18 cellular contexts compared by ENCODE assay signal in the genomic region with DNA sequence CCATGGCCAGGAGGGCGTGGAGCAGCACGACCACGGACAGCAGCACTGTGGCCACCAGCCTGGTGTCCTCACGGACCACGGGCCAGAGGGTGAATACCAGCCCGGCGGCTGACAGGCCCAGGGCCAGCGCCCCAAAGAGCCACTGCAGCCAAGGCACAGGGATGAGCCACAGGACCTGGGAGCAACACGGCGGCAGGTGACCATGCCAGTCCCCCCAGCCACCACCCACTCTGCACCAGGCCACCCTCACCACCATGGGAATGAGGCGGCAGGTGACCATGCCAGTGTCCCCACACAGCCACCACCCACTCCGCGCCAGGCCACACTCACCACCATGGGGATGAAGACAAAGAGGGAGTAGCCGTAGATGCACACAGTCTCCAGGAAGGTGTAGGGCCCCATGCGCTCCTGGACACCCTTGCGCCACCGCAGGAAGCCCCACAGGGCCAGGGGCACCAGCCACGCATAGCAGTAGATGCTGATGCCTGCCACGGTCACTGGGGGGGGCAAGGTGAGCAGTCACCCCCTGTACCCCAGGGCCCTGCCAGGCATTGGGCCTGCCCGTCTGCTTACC. TPM values are rescaled to one million over a fixed set of nuclear protein-coding genes. Genes with fewer than 3 reads are reported as not detected.
DNase-seq lines count a peak whose midpoint lies in the region; ATAC-seq, FAIRE-seq and TF ChIP-seq lines count a peak whose summit lies in the region.
"Had no signal": no experiment of that assay in that cellular context is flagged by ENCODE, and none has a peak within 500 bp of the region (broad histone marks: within the 10 kb centered on the region; RNA-seq: fewer than 3 reads in every experiment).

No MANE protein-coding gene starts in this region.

- H3K36me3 ChIP-seq in HCT116 (ENCODE audit: control insufficient read depth in 1 of 2, insufficient read depth in 2 of 2, low read length in 2 of 2), result peaks cover 12 to 21% of the 10 kb centered on the region in 2 experiments; a peak in 3 of 4 replicates
- peaks cover 3 to 27% of the 10 kb centered on the region in 2 experiments; a peak in 3 of 4 replicates for H3K36me3 ChIP-seq in GM12878 (ENCODE audit: control insufficient read depth in 2 of 2, insufficient read depth in 2 of 2, low read length in 1 of 2)
- peaks cover 53% of the 10 kb centered on the region for H3K36me3 ChIP-seq in osteoblast (ENCODE audit: insufficient read depth, low read length)
- peaks cover 63% of the 10 kb centered on the region for H3K36me3 ChIP-seq in left ventricle myocardium inferior

- H3K4me1 ChIP-seq in HCT116 (ENCODE audit: control insufficient read depth in 1 of 2, insufficient read depth in 2 of 2, low read length in 2 of 2) (peaks cover 5 to 8% of the 10 kb centered on the region in 2 experiments), GM12878 (ENCODE audit: control insufficient read depth, insufficient read depth, low read length) (peaks cover 7% of the 10 kb centered on the region), osteoblast (ENCODE audit: insufficient read depth, low read length) (peaks cover 9% of the 10 kb centered on the region), left ventricle myocardium inferior (peaks cover 22% of the 10 kb centered on the region)

- RAD21 ChIA-PET in HCT116 (lab: Charles Lee; ENCODE audit: low non-redundant PET in 1 of 2, low total read pairs in 2 of 2, uncharacterized antibody in 2 of 2, unreplicated experiment in 2 of 2) (no interaction called here), GM12878 (lab: Charles Lee; ENCODE audit: unreplicated experiment) (no interaction called here)

- in situ Hi-C loops in GM12878 (cut with MboI), result no loop called here

- H2AFZ ChIP-seq in HCT116 (ENCODE audit: low read depth, low read length, poor library complexity, severe bottlenecking) (no peak overlapping the region), GM12878 (ENCODE audit: control insufficient read depth, low read depth, low read length) (no peak overlapping the region), osteoblast (ENCODE audit: low read length) (no peak overlapping the region)

- H3K4me3 ChIP-seq in HCT116 (replicated peaks in 1 of 2; ENCODE audit: low read depth in 1 of 2, low read length in 2 of 2) (no peak overlapping the region), GM12878 (no peak overlapping the region), osteoblast (ENCODE audit: insufficient read depth, low read length) (no peak overlapping the region), left ventricle myocardium inferior (no peak overlapping the region)
- H3K4me3 ChIP-seq: MG63 had no signal

- peaks cover 13% of the 10 kb centered on the region for H3K79me2 ChIP-seq in HCT116 (ENCODE audit: insufficient read depth, low read length)
- peaks cover 7% of the 10 kb centered on the region for H3K79me2 ChIP-seq in GM12878 (ENCODE audit: control insufficient read depth, insufficient read depth, low read length)
- peaks cover 28% of the 10 kb centered on the region for H3K79me2 ChIP-seq in osteoblast (ENCODE audit: insufficient read depth, low read length)

- ATAC-seq in HCT116, result no peak
- ATAC-seq in GM12878, result no peak; the same call in 2 of the 3 replicates
- ATAC-seq in GM21423 (IDR thresholded peaks at IDR 0.05; ENCODE audit: unreplicated experiment), result no peak
- no peak for ATAC-seq in HG03342 (IDR thresholded peaks at IDR 0.05; ENCODE audit: unreplicated experiment)
- ATAC-seq: PC-3 had no signal

- H4K20me1 ChIP-seq in HCT116 (ENCODE audit: insufficient read depth), result no peaks in the 10 kb centered on the region
- no peaks in the 10 kb centered on the region for H4K20me1 ChIP-seq in GM12878 (ENCODE audit: control insufficient read depth, insufficient read depth)
- peaks cover 8% of the 10 kb centered on the region for H4K20me1 ChIP-seq in osteoblast (ENCODE audit: insufficient read depth, low read length)

- POLR2A ChIA-PET in HCT116 (lab: Charles Lee) (no interaction called here), GM12878 (lab: Charles Lee) (no interaction called here)

- no peaks in the 10 kb centered on the region for H3K9me2 ChIP-seq in HCT116 (ENCODE audit: insufficient read depth)

- H3K27ac ChIP-seq in HCT116 (ENCODE audit: low read depth, low read length) (no peak overlapping the region; the same call in 1 of the 2 replicates), GM12878 (ENCODE audit: control insufficient read depth, insufficient read depth) (no peak overlapping the region), osteoblast (ENCODE audit: low read depth, low read length) (no peak overlapping the region), left ventricle myocardium inferior (replicated peaks) (no peak overlapping the region)

- intact Hi-C loops in HCT116 (cut with micrococcal nuclease), result no loop called here
- intact Hi-C loops in GM12878 (cut with micrococcal nuclease; ENCODE audit: unreplicated experiment), result no loop called here
- intact Hi-C loops in left ventricle myocardium inferior (cut with micrococcal nuclease), result no loop called here

- no peak for TF ChIP-seq EP300 in GM12878 (IDR thresholded peaks at IDR 0.05; ENCODE audit: borderline replicate concordance in 1 of 2, control insufficient read depth in 1 of 2, low read depth in 2 of 2, low read length in 2 of 2)

- SMC1A ChIA-PET in GM12878 (lab: Charles Lee; ENCODE audit: uncharacterized antibody, unreplicated experiment), result no interaction called here

- FAIRE-seq in GM12878 (lab: Jason Lieb, UNC), result no peak

- no peaks in the 10 kb centered on the region for H3K9me3 ChIP-seq in HCT116 (ENCODE audit: control insufficient read depth in 1 of 2, insufficient read depth in 1 of 2, low read depth in 1 of 2, low read length in 2 of 2)
- H3K9me3 ChIP-seq in GM12878 (replicated peaks; ENCODE audit: control insufficient read depth, insufficient read depth, low read length), result no peaks in the 10 kb centered on the region
- no peaks in the 10 kb centered on the region for H3K9me3 ChIP-seq in osteoblast (ENCODE audit: low read depth, low read length)
- H3K9me3 ChIP-seq in left ventricle myocardium inferior (replicated peaks), result no peaks in the 10 kb centered on the region
- H3K9me3 ChIP-seq: MG63 had no signal

- TF ChIP-seq RAD21 in HCT116 (IDR thresholded peaks at IDR 0.05; ENCODE audit: low read depth) (no peak), GM12878 (IDR thresholded peaks at IDR 0.05; ENCODE audit: insufficient read depth, low read depth, low read length) (no peak)

- BruUV-seq in HCT116 (replicated peaks; lab: Mats Ljungman, UMichigan) (no TSS peak), GM12878 (replicated peaks; lab: Mats Ljungman, UMichigan) (no TSS peak)

- H3K27me3 ChIP-seq in HCT116 (ENCODE audit: insufficient read depth, low read length) (no peaks in the 10 kb centered on the region), GM12878 (replicated peaks in 1 of 2; ENCODE audit: control insufficient read depth in 2 of 2, insufficient read depth in 2 of 2, low read length in 1 of 2) (no peaks in the 10 kb centered on the region), osteoblast (ENCODE audit: insufficient read depth, low read length) (no peaks in the 10 kb centered on the region), left ventricle myocardium inferior (ENCODE audit: low read depth) (no peaks in the 10 kb centered on the region)
- H3K27me3 ChIP-seq: MG63 had no signal

- peak; percentile 20 for DNase-seq in D341Med (ENCODE audit: low spot score)
- no peak for DNase-seq in HCT116 (ENCODE audit: low read depth, low spot score)
- DNase-seq in GM12878 (ENCODE audit: low read depth, low spot score), result no peak
- peak; percentile 72 for DNase-seq in osteoblast (ENCODE audit: insufficient read length, low spot score, missing footprints)
- DNase-seq in left ventricle myocardium inferior, result no peak
- DNase-seq: C1 segment of cervical spinal cord, DND-41, Kasumi-1, MG63, NCI-H1092, NCI-H146, NCI-H2029 treated with DMSO at 0.1 percent for 48 hours, NCI-H2171, NCI-H526, PC-3, RPMI8226 had no signal

- no peak overlapping the region for H3K4me2 ChIP-seq in HCT116 (ENCODE audit: low read length)
- no peak overlapping the region for H3K4me2 ChIP-seq in GM12878 (ENCODE audit: control insufficient read depth, insufficient read depth)
- no peak overlapping the region for H3K4me2 ChIP-seq in osteoblast (ENCODE audit: insufficient read depth, low read length)

- CTCF ChIA-PET in HCT116 (lab: Charles Lee) (no interaction called here), GM12878 (lab: Yijun Ruan, JAX) (no interaction called here)

- H3K9ac ChIP-seq in HCT116 (ENCODE audit: low read length), result no peak overlapping the region
- H3K9ac ChIP-seq in GM12878 (ENCODE audit: control insufficient read depth, insufficient read depth, low read length), result no peak overlapping the region

- 86% methylated on average over 13 of the region's 20 CpGs for WGBS in GM12878 (ENCODE audit: insufficient coverage, insufficient replicate concordance, low lambda C conversion rate, missing lambda C conversion rate)

- TF ChIP-seq CTCF in HCT116 (IDR thresholded peaks at IDR 0.05 in 2 of 3, conservative IDR thresholded peaks at IDR 0.05 in 1 of 3; ENCODE audit: borderline replicate concordance in 1 of 3, insufficient read depth in 1 of 3, low read depth in 2 of 3, low read length in 2 of 3) (no peak), GM12878 (IDR thresholded peaks at IDR 0.05 in 2 of 3, conservative IDR thresholded peaks at IDR 0.05 in 1 of 3; ENCODE audit: control insufficient read depth in 2 of 3, extremely low read depth in 1 of 3, insufficient read depth in 1 of 3, low read depth in 3 of 3, low read length in 3 of 3) (no peak), osteoblast (IDR thresholded peaks at IDR 0.05; ENCODE audit: extremely low read depth, low read depth, low read length) (no peak), left ventricle myocardium inferior (IDR thresholded peaks at IDR 0.05; ENCODE audit: borderline replicate concordance) (no peak)

- TF ChIP-seq POLR2A in HCT116 (IDR thresholded peaks at IDR 0.05; ENCODE audit: borderline replicate concordance, extremely low read depth, insufficient read depth, insufficient read length), result no peak
- peak; percentile 61; the same call in 1 of the 2 replicates for TF ChIP-seq POLR2A in GM12878 (IDR thresholded peaks at IDR 0.05; ENCODE audit: low read depth, low read length)

RNA-seq across cellular contexts. Expression of a gene that starts 4.8 kb away (rescaled TPM):
- 44.7 TPM for total RNA-seq in HCT116 (2021; ENCODE audit: unreplicated experiment)
- 53.2 and 67.3 TPM in 2 replicates for polyA plus RNA-seq in HCT116 (2012)
- total RNA-seq in GM12878 (2013; cell fraction: nucleolus; rRNA removed), result 26.2 and 26.3 TPM in 2 replicates
- 33.4 and 36.4 TPM in 2 replicates for total RNA-seq in GM12878 (2014; rRNA removed)
- 10.6 and 14.9 TPM in 2 replicates for total RNA-seq in GM12878 (2014; rRNA removed; fragmentation: Illumina TruSeq; extraction: Trizol)
- 26.5 and 28.4 TPM in 2 replicates for total RNA-seq in GM12878 (2021)
- 23.9 TPM for polyA plus RNA-seq in GM12878 (2011; ENCODE audit: low read depth)
- polyA plus RNA-seq in GM12878 (2011; rRNA removed), result 10.0 and 17.2 TPM in 2 replicates
- polyA plus RNA-seq in GM12878 (2011; cell fraction: cytosol; rRNA removed), result 34.7 and 43.9 TPM in 2 replicates
- polyA plus RNA-seq in GM12878 (2011; cell fraction: nucleus; rRNA removed), result 45.4 and 49.0 TPM in 2 replicates
- polyA plus RNA-seq in GM12878 (2012), result 45.0 and 45.2 TPM in 2 replicates
- polyA plus RNA-seq in GM12878 (2014; fragmentation: Illumina TruSeq; extraction: Trizol), result 1.8 and 8.1 TPM in 2 replicates
- polyA plus RNA-seq in GM12878 (2014; fragmentation: Nextera tagmentation; extraction: Ambion mirVana), result 1 to 10 TPM in 1 of 2 experiments, under 1 TPM in 1; 0.92 to 3.9 TPM
- 31.7 and 38.9 TPM in 2 replicates for polyA plus RNA-seq in GM12878 (2014; rRNA removed)
- polyA plus RNA-seq in GM12878 (2016; fragmentation: Nextera tagmentation; extraction: Ambion mirVana), result 10 to 100 TPM; 18.1 to 19.6 TPM
- polyA minus RNA-seq in GM12878 (2011; rRNA and poly(A)+ RNA removed), result 13.9 and 31.1 TPM in 2 replicates
- 17.4 and 18.8 TPM in 2 replicates for polyA minus RNA-seq in GM12878 (2011; cell fraction: cytosol; rRNA and poly(A)+ RNA removed)
- polyA minus RNA-seq in GM12878 (2011; cell fraction: nucleus; rRNA and poly(A)+ RNA removed), result 9.4 and 9.9 TPM in 2 replicates
- 114 and 126 TPM in 2 replicates for total RNA-seq in osteoblast
- 13.1 TPM for total RNA-seq in left ventricle myocardium inferior

RNA-seq across cellular contexts. Expression of a gene that starts 5.0 kb away (rescaled TPM):
- total RNA-seq in HCT116 (2021; ENCODE audit: unreplicated experiment) (20.3 TPM), GM12878 (2014; rRNA removed) (25.1 and 25.8 TPM in 2 replicates), GM12878 (2014; rRNA removed; fragmentation: Illumina TruSeq; extraction: Trizol) (11.0 TPM in 2 replicates), GM12878 (2021) (20.9 and 22.7 TPM in 2 replicates), osteoblast (31.8 and 34.8 TPM in 2 replicates), left ventricle myocardium inferior (12.4 TPM)
- 10.6 and 12.6 TPM in 2 replicates for polyA plus RNA-seq in HCT116 (2012)
- 18.1 and 19.1 TPM in 2 replicates for total RNA-seq in GM12878 (2013; cell fraction: nucleolus; rRNA removed)
- 11.1 TPM for polyA plus RNA-seq in GM12878 (2011; ENCODE audit: low read depth)
- polyA plus RNA-seq in GM12878 (2011; rRNA removed) (9.6 and 10.2 TPM in 2 replicates), GM12878 (2014; fragmentation: Illumina TruSeq; extraction: Trizol) (6.2 and 8.2 TPM in 2 replicates), GM12878 (2014; fragmentation: Nextera tagmentation; extraction: Ambion mirVana) (1 to 10 TPM; 2.4 to 6.5 TPM), GM12878 (2014; rRNA removed) (15.9 and 17.6 TPM in 2 replicates), GM12878 (2016; fragmentation: Nextera tagmentation; extraction: Ambion mirVana) (10 to 100 TPM; 27.4 to 27.9 TPM)
- polyA plus RNA-seq in GM12878 (2011; cell fraction: cytosol; rRNA removed), result 10.5 and 14.1 TPM in 2 replicates
- 8.1 and 11.6 TPM in 2 replicates for polyA plus RNA-seq in GM12878 (2011; cell fraction: nucleus; rRNA removed)
- polyA plus RNA-seq in GM12878 (2012), result 15.7 and 16.8 TPM in 2 replicates
- 4.8 and 6.3 TPM in 2 replicates for polyA minus RNA-seq in GM12878 (2011; rRNA and poly(A)+ RNA removed)
- polyA minus RNA-seq in GM12878 (2011; cell fraction: cytosol; rRNA and poly(A)+ RNA removed), result 4.6 and 7.4 TPM in 2 replicates
- 3.3 and 6.9 TPM in 2 replicates for polyA minus RNA-seq in GM12878 (2011; cell fraction: nucleus; rRNA and poly(A)+ RNA removed)

RNA-seq across cellular contexts. Expression of a gene that starts 37.2 kb away (rescaled TPM):
- total RNA-seq in HCT116 (2021; ENCODE audit: unreplicated experiment) (116 TPM), GM12878 (2014; rRNA removed) (82.0 and 85.3 TPM in 2 replicates), GM12878 (2014; rRNA removed; fragmentation: Illumina TruSeq; extraction: Trizol) (39.2 and 44.7 TPM in 2 replicates), GM12878 (2021) (153 and 175 TPM in 2 replicates), osteoblast (52.2 and 52.8 TPM in 2 replicates), left ventricle myocardium inferior (38.8 TPM)
- 102 and 108 TPM in 2 replicates for polyA plus RNA-seq in HCT116 (2012)
- total RNA-seq in GM12878 (2013; cell fraction: nucleolus; rRNA removed), result 250 and 253 TPM in 2 replicates
- 38.9 TPM for polyA plus RNA-seq in GM12878 (2011; ENCODE audit: low read depth)
- polyA plus RNA-seq in GM12878 (2011; rRNA removed) (25.2 and 32.1 TPM in 2 replicates), GM12878 (2014; fragmentation: Illumina TruSeq; extraction: Trizol) (34.9 and 63.5 TPM in 2 replicates), GM12878 (2014; fragmentation: Nextera tagmentation; extraction: Ambion mirVana) (10 to 100 TPM; 22.4 to 43.8 TPM), GM12878 (2014; rRNA removed) (51.2 and 76.8 TPM in 2 replicates), GM12878 (2016; fragmentation: Nextera tagmentation; extraction: Ambion mirVana) (100 to 1,000 TPM in 1 of 2 experiments, 10 to 100 TPM in 1; 88.6 to 102 TPM)
- polyA plus RNA-seq in GM12878 (2011; cell fraction: cytosol; rRNA removed), result 55.8 and 68.4 TPM in 2 replicates
- 96.7 and 156 TPM in 2 replicates for polyA plus RNA-seq in GM12878 (2011; cell fraction: nucleus; rRNA removed)
- polyA plus RNA-seq in GM12878 (2012), result 82.5 and 85.4 TPM in 2 replicates
- 106 and 126 TPM in 2 replicates for polyA minus RNA-seq in GM12878 (2011; rRNA and poly(A)+ RNA removed)
- polyA minus RNA-seq in GM12878 (2011; cell fraction: cytosol; rRNA and poly(A)+ RNA removed), result 70.4 and 77.0 TPM in 2 replicates
- 49.4 and 101 TPM in 2 replicates for polyA minus RNA-seq in GM12878 (2011; cell fraction: nucleus; rRNA and poly(A)+ RNA removed)

RNA-seq across cellular contexts. Expression of a gene that starts 52.2 kb away (rescaled TPM):
- total RNA-seq in HCT116 (2021; ENCODE audit: unreplicated experiment) (103 TPM), GM12878 (2014; rRNA removed) (44.0 and 56.8 TPM in 2 replicates), GM12878 (2014; rRNA removed; fragmentation: Illumina TruSeq; extraction: Trizol) (26.8 and 30.9 TPM in 2 replicates), GM12878 (2021) (115 and 116 TPM in 2 replicates), osteoblast (33.7 and 41.0 TPM in 2 replicates), left ventricle myocardium inferior (27.2 TPM)
- 92.2 and 98.1 TPM in 2 replicates for polyA plus RNA-seq in HCT116 (2012)
- 38.1 and 42.1 TPM in 2 replicates for total RNA-seq in GM12878 (2013; cell fraction: nucleolus; rRNA removed)
- 22.4 TPM for polyA plus RNA-seq in GM12878 (2011; ENCODE audit: low read depth)
- polyA plus RNA-seq in GM12878 (2011; rRNA removed) (17.7 and 48.6 TPM in 2 replicates), GM12878 (2014; fragmentation: Illumina TruSeq; extraction: Trizol) (33.0 and 63.5 TPM in 2 replicates), GM12878 (2014; fragmentation: Nextera tagmentation; extraction: Ambion mirVana) (under 1 TPM; 0.45 to 0.49 TPM), GM12878 (2014; rRNA removed) (95.6 and 113 TPM in 2 replicates), GM12878 (2016; fragmentation: Nextera tagmentation; extraction: Ambion mirVana) (10 to 100 TPM; 10.1 to 12.0 TPM)
- polyA plus RNA-seq in GM12878 (2011; cell fraction: cytosol; rRNA removed), result 50.4 and 74.2 TPM in 2 replicates
- polyA plus RNA-seq in GM12878 (2011; cell fraction: nucleus; rRNA removed), result 121 and 141 TPM in 2 replicates
- 55.3 and 65.7 TPM in 2 replicates for polyA plus RNA-seq in GM12878 (2012)
- polyA minus RNA-seq in GM12878 (2011; rRNA and poly(A)+ RNA removed), result 35.9 and 56.0 TPM in 2 replicates
- 29.0 and 34.2 TPM in 2 replicates for polyA minus RNA-seq in GM12878 (2011; cell fraction: cytosol; rRNA and poly(A)+ RNA removed)
- 15.0 and 29.0 TPM in 2 replicates for polyA minus RNA-seq in GM12878 (2011; cell fraction: nucleus; rRNA and poly(A)+ RNA removed)

Comparison
In these comparisons a context has a peak if more than half of its experiments do, and no peak if none do; other contexts are left out.
1. DNase-seq: peak in D341Med (single experiment) and osteoblast (single experiment); none in HCT116 (single experiment), GM12878 (single experiment) and left ventricle myocardium inferior (single experiment).